In genomic region chr16:56424404-56424765, GRCh38 we compare ENCODE assay signal across 8 cellular contexts. TPM values are rescaled to one million over a fixed set of nuclear protein-coding genes. Genes with fewer than 3 reads are reported as not detected.
A peak's percentile ranks its signal among the peaks of the same experiment; 100 is the strongest.
DNase-seq lines count a peak whose midpoint lies in the region; ATAC-seq and TF ChIP-seq lines count a peak whose summit lies in the region.

No MANE protein-coding gene starts in this region.

- no peaks in the 10 kb centered on the region for H3K9me3 Mint-ChIP-seq in activated T-cell treated with anti-CD3 and anti-CD28 coated beads, Interleukin-2, amount 50 U/mL, for 24 hours
- H3K9me3 Mint-ChIP-seq in stimulated activated memory B cell treated with anti-CD40 and anti-IgM and Interleukin-4, amounts not matched to agents 10 μg/mL and 1 μg/mL and 100 μg/mL, for 72 hours, result no peaks in the 10 kb centered on the region

- TF ChIP-seq CTCF in ascending aorta (IDR thresholded peaks at IDR 0.05), result no peak

- no peaks in the 10 kb centered on the region for H3K9me3 ChIP-seq in ascending aorta

- no peak for ATAC-seq in stimulated activated memory B cell treated with anti-CD40 and anti-IgM and Interleukin-4, amounts not matched to agents 10 μg/mL and 1 μg/mL and 100 μg/mL, for 72 hours
- ATAC-seq in GM18873 (IDR thresholded peaks at IDR 0.05; ENCODE audit: low FRiP score, unreplicated experiment), result no peak

- intact Hi-C loops in ascending aorta (cut with DNase I), result loop anchor here (2.0 to 10.0 kb wide), 4 partner anchors 26 to 1310 kb away; partner anchors contain the start of genes HERPUD1, KATNB1, NUDT21 and OGFOD1

- no peaks in the 10 kb centered on the region for H3K36me3 ChIP-seq in ascending aorta

- peak overlapping the region; percentile 94 for H3K4me3 Mint-ChIP-seq in activated T-cell treated with anti-CD3 and anti-CD28 coated beads, Interleukin-2, amount 50 U/mL, for 24 hours
- peak overlapping the region; percentile 94 for H3K4me3 Mint-ChIP-seq in stimulated activated memory B cell treated with anti-CD40 and anti-IgM and Interleukin-4, amounts not matched to agents 10 μg/mL and 1 μg/mL and 100 μg/mL, for 72 hours

- peaks cover 59% of the 10 kb centered on the region for H3K4me1 Mint-ChIP-seq in activated T-cell treated with anti-CD3 and anti-CD28 coated beads, Interleukin-2, amount 50 U/mL, for 24 hours (ENCODE audit: low read depth)
- peaks cover 40% of the 10 kb centered on the region for H3K4me1 Mint-ChIP-seq in stimulated activated memory B cell treated with anti-CD40 and anti-IgM and Interleukin-4, amounts not matched to agents 10 μg/mL and 1 μg/mL and 100 μg/mL, for 72 hours

- H3K27me3 Mint-ChIP-seq in activated T-cell treated with anti-CD3 and anti-CD28 coated beads, Interleukin-2, amount 50 U/mL, for 24 hours, result no peaks in the 10 kb centered on the region
- no peaks in the 10 kb centered on the region for H3K27me3 Mint-ChIP-seq in stimulated activated memory B cell treated with anti-CD40 and anti-IgM and Interleukin-4, amounts not matched to agents 10 μg/mL and 1 μg/mL and 100 μg/mL, for 72 hours

- DNase-seq in activated T-cell treated with anti-CD3 and anti-CD28 coated beads, Interleukin-2, amount 50 U/mL, for 24 hours, result no peak
- no peak for DNase-seq in activated T-cell treated with anti-CD3 and anti-CD28 coated beads for 4 hours
- no peak for DNase-seq in ascending aorta (ENCODE audit: low spot score in 2 of 2)
- DNase-seq in inferior parietal cortex (ENCODE audit: extremely low spot score), result peak; percentile 22
- no peak for DNase-seq in KG1 (lab: John Stamatoyannopoulos, UW)
- no peak for DNase-seq in NCI-H146 (lab: John Stamatoyannopoulos, UW)

- no peaks in the 10 kb centered on the region for H3K27me3 ChIP-seq in ascending aorta

- peaks cover 11% of the 10 kb centered on the region for H3K36me3 Mint-ChIP-seq in activated T-cell treated with anti-CD3 and anti-CD28 coated beads, Interleukin-2, amount 50 U/mL, for 24 hours (ENCODE audit: low read depth)
- no peaks in the 10 kb centered on the region for H3K36me3 Mint-ChIP-seq in stimulated activated memory B cell treated with anti-CD40 and anti-IgM and Interleukin-4, amounts not matched to agents 10 μg/mL and 1 μg/mL and 100 μg/mL, for 72 hours

- H3K27ac Mint-ChIP-seq in activated T-cell treated with anti-CD3 and anti-CD28 coated beads, Interleukin-2, amount 50 U/mL, for 24 hours, result peak overlapping the region; percentile 90
- peak overlapping the region; percentile 88 for H3K27ac Mint-ChIP-seq in stimulated activated memory B cell treated with anti-CD40 and anti-IgM and Interleukin-4, amounts not matched to agents 10 μg/mL and 1 μg/mL and 100 μg/mL, for 72 hours

- H3K4me1 ChIP-seq in ascending aorta, result peaks cover 0 to 24% of the 10 kb centered on the region in 2 donors

- peak overlapping the region; percentile 83 to 97 for H3K27ac ChIP-seq in ascending aorta

- H3K4me3 ChIP-seq in ascending aorta, result peak overlapping the region; percentile 95 to 99

RNA-seq across cellular contexts. Expression of gene AMFR, which starts 1.0 kb away (rescaled TPM):
- total RNA-seq in ascending aorta, result 112 TPM

RNA-seq across cellular contexts. Expression of gene NUDT21, which starts 26.7 kb away (rescaled TPM):
- total RNA-seq in ascending aorta, result 5.3 TPM

RNA-seq across cellular contexts. Expression of gene OGFOD1, which starts 27.0 kb away (rescaled TPM):
- 21.9 TPM for total RNA-seq in ascending aorta
